In genomic region chr21:35072557-35072956, GRCh38 we compare ENCODE assay signal across 31 cellular contexts. TPM values are rescaled to one million over a fixed set of nuclear protein-coding genes. Genes with fewer than 3 reads are reported as not detected.
A peak's percentile ranks its signal among the peaks of the same experiment; 100 is the strongest.
DNase-seq lines count a peak whose midpoint lies in the region; ATAC-seq and TF ChIP-seq lines count a peak whose summit lies in the region.
"Had no signal": no experiment of that assay in that cellular context is flagged by ENCODE, and none has a peak within 500 bp of the region (broad histone marks: within the 10 kb centered on the region; RNA-seq: fewer than 3 reads in every experiment).

No MANE protein-coding gene starts in this region.

- intact Hi-C loops in colonic mucosa (cut with DNase I): no loop called here
- intact Hi-C loops in thyroid gland (cut with DNase I): no loop called here

- H3K27ac ChIP-seq in GM23248 (peak overlapping the region; percentile 47), colonic mucosa (peak overlapping the region; percentile 16), mesodermal cell (ENCODE audit: low read depth, low read length, severe bottlenecking) (peak overlapping the region; percentile 65), thyroid gland (no peak overlapping the region)
- H3K27ac ChIP-seq: cardiac muscle cell, HL-60, prostate gland, testis had no signal

- H2AFZ ChIP-seq in GM23248: peak overlapping the region; percentile 86

- ATAC-seq in HG02759 (IDR thresholded peaks at IDR 0.05; ENCODE audit: unreplicated experiment): no peak
- ATAC-seq in HG03135 (IDR thresholded peaks at IDR 0.05; ENCODE audit: unreplicated experiment): no peak
- ATAC-seq in HG02642 (IDR thresholded peaks at IDR 0.05; ENCODE audit: poor library complexity, unreplicated experiment): no peak
- ATAC-seq: activated CD4-positive, CD25-positive, alpha-beta regulatory T cell treated with anti-CD3 and anti-CD28 coated beads, Interleukin-2, amount 50 U/mL, for 24 hours; esophagus mucosa; SK-N-SH treated with all-trans-retinoic acid at 6 μM for 48 hours; T-helper 17 cell had no signal

- H3K4me1 ChIP-seq in GM23248 (ENCODE audit: insufficient read depth): peaks cover 32% of the 10 kb centered on the region
- H3K4me1 ChIP-seq in colonic mucosa: no peaks in the 10 kb centered on the region
- H3K4me1 ChIP-seq in mesodermal cell (ENCODE audit: control insufficient read depth, insufficient read depth, low read length, poor library complexity, severe bottlenecking): peaks cover 11% of the 10 kb centered on the region
- peaks cover 22% of the 10 kb centered on the region for H3K4me1 ChIP-seq in skeletal muscle satellite cell (ENCODE audit: control insufficient read depth, insufficient read depth, low read length)
- H3K4me1 ChIP-seq in thyroid gland: peaks cover 0 to 7% of the 10 kb centered on the region in 2 donors
- H3K4me1 ChIP-seq: BE2C, prostate gland had no signal

- H3K27me3 ChIP-seq in GM23248 (replicated peaks; ENCODE audit: insufficient read depth): no peaks in the 10 kb centered on the region
- no peaks in the 10 kb centered on the region for H3K27me3 ChIP-seq in colonic mucosa
- H3K27me3 ChIP-seq in skeletal muscle satellite cell (ENCODE audit: control insufficient read depth, insufficient read depth, low read length): no peaks in the 10 kb centered on the region
- no peaks in the 10 kb centered on the region for H3K27me3 ChIP-seq in thyroid gland
- H3K27me3 ChIP-seq: BE2C, testis had no signal

- no peaks in the 10 kb centered on the region for H3K79me2 ChIP-seq in GM23248 (ENCODE audit: insufficient read depth)

- H3F3A ChIP-seq in GM23248 (ENCODE audit: insufficient read depth): 0 out of 2 replicates have a peak, but pooled peaks cover 25% of the 10 kb centered on the region

- TF ChIP-seq POLR2A in thyroid gland (IDR thresholded peaks at IDR 0.05): no peak

- whole genome bisulfite sequencing in GM23248 (ENCODE audit: low coverage in 1 of 2, low lambda C conversion rate in 2 of 2, missing lambda C conversion rate in 2 of 2), 2 experiments: 11 to 19% methylated on average over 5 of the region's 5 CpGs
- 100% methylated on average over 1 to 4 of the region's 5 CpGs for WGBS in mesodermal cell (ENCODE audit: insufficient coverage in 2 of 2), 2 experiments
- WGBS in thyroid gland, 2 donors: 45 to 52% methylated on average over 5 of the region's 5 CpGs

- H3K9me2 ChIP-seq in GM23248 (ENCODE audit: insufficient read depth): no peaks in the 10 kb centered on the region

- no peaks in the 10 kb centered on the region for H3K36me3 ChIP-seq in GM23248 (ENCODE audit: low read depth)
- H3K36me3 ChIP-seq in colonic mucosa: no peaks in the 10 kb centered on the region
- no peaks in the 10 kb centered on the region for H3K36me3 ChIP-seq in mesodermal cell (ENCODE audit: control insufficient read depth, insufficient read depth, low read length)
- no peaks in the 10 kb centered on the region for H3K36me3 ChIP-seq in skeletal muscle satellite cell (ENCODE audit: insufficient read depth, low read length)
- no peaks in the 10 kb centered on the region for H3K36me3 ChIP-seq in thyroid gland
- H3K36me3 ChIP-seq: BE2C, cardiac muscle cell, heart left ventricle, prostate gland had no signal

- peak overlapping the region; percentile 21; the same call in 1 of the 2 replicates for H3K4me3 ChIP-seq in GM23248
- no peak overlapping the region for H3K4me3 ChIP-seq in colonic mucosa
- H3K4me3 ChIP-seq in mesodermal cell (ENCODE audit: extremely low read depth, insufficient read depth, low read length, poor library complexity, severe bottlenecking): no peak overlapping the region
- no peak overlapping the region for H3K4me3 ChIP-seq in skeletal muscle satellite cell (ENCODE audit: low read length)
- no peak overlapping the region for H3K4me3 ChIP-seq in thyroid gland (replicated peaks in 1 of 3)
- H3K4me3 ChIP-seq: cardiac muscle cell, prostate gland, testis had no signal

- TF ChIP-seq CTCF in colonic mucosa (IDR thresholded peaks at IDR 0.05) (no peak), thyroid gland (IDR thresholded peaks at IDR 0.05) (no peak)

- no peaks in the 10 kb centered on the region for H3K9me3 ChIP-seq in GM23248 (ENCODE audit: low read depth)
- no peaks in the 10 kb centered on the region for H3K9me3 ChIP-seq in colonic mucosa
- peaks cover 8% of the 10 kb centered on the region for H3K9me3 ChIP-seq in mesodermal cell (ENCODE audit: control insufficient read depth, low read length)
- no peaks in the 10 kb centered on the region for H3K9me3 ChIP-seq in skeletal muscle satellite cell (replicated peaks; ENCODE audit: low read length)
- no peaks in the 10 kb centered on the region for H3K9me3 ChIP-seq in thyroid gland
- H3K9me3 ChIP-seq: BE2C, prostate gland, testis had no signal

- in situ Hi-C loops in GM23248 (cut with MboI): loop anchor here (25.0 kb wide), 1 partner anchor 865 kb away; no protein-coding TSS in a partner anchor

- H3K9ac ChIP-seq in GM23248 (peak overlapping the region; percentile 13; the same call in 1 of the 2 replicates), colonic mucosa (ENCODE audit: low read depth in 2 of 2, low read length in 2 of 2) (no peak overlapping the region), skeletal muscle satellite cell (ENCODE audit: low read depth, low read length) (no peak overlapping the region)

- no peaks in the 10 kb centered on the region for H4K20me1 ChIP-seq in GM23248 (ENCODE audit: insufficient read depth)

- no peak for DNase-seq in GM23248
- no peak for DNase-seq in colonic mucosa
- no peak for DNase-seq in thyroid gland
- DNase-seq: activated CD4-positive, alpha-beta T cell treated with anti-CD3 and anti-CD28 coated beads, Interleukin-2, amount 50 U/mL, for 48 hours; activated gamma-delta T cell treated with Interleukin-2 at 50 U/mL for 16 hours; activated naive CD8-positive, alpha-beta T cell treated with anti-CD3 and anti-CD28 coated beads, Interleukin-2, amount 10 ng/mL, durations not matched to agents 7 days and 5 days; activated T-cell treated with anti-CD3 and anti-CD28 coated beads, Interleukin-2, amount 50 U/mL, for 48 hours; BE2C; cortex of kidney; EL; endodermal cell; foreskin melanocyte; NCI-H1417 treated with DMSO at 0.1 percent for 48 hours; NCI-H2081; NCI-H524 treated with DMSO at 0.1 percent for 48 hours; NK-92 treated with Interleukin-12 subunit alpha and Interleukin-12 subunit beta, amount 100 ng/mL, for 24 hours; stimulated activated naive CD4-positive, alpha-beta T cell treated with Interleukin-2 at 50 U/mL for 16 hours; T-helper 17 cell had no signal

- peak overlapping the region; percentile 74 for H3K4me2 ChIP-seq in GM23248 (ENCODE audit: unreplicated experiment)
- peak overlapping the region; percentile 31 for H3K4me2 ChIP-seq in skeletal muscle satellite cell (ENCODE audit: low read length)

RNA-seq across cellular contexts. Expression of gene RUNX1, which starts 23.5 kb away (rescaled TPM):
- 32.6 and 35.3 TPM in 2 replicates for total RNA-seq in GM23248 (2014; rRNA removed; shearing (Covaris generic))
- polyA plus RNA-seq in GM23248 (2016; fragmentation: Nextera tagmentation; extraction: Ambion mirVana): 21.3 and 23.1 TPM in 2 replicates
- total RNA-seq in colonic mucosa (10 to 100 TPM; 21.3 to 23.0 TPM), thyroid gland (10 to 100 TPM in 1 of 4 donors, 1 to 10 TPM in 3; 2.9 to 18.7 (median 7.7) TPM)
- 7.3 TPM for polyA plus RNA-seq in mesodermal cell (2013, experiment 1 of 2)
- 5.3 TPM for polyA plus RNA-seq in mesodermal cell (2013, experiment 2 of 2)
- total RNA-seq in skeletal muscle satellite cell (2012; rRNA removed): 17.5 and 23.2 TPM in 2 replicates
- polyA plus RNA-seq: cardiac muscle cell had no signal

Comparison
In these comparisons a context has a peak if more than half of its experiments do, and no peak if none do; other contexts are left out.
1. H3K27ac ChIP-seq: peak in GM23248 (single experiment), colonic mucosa (single experiment) and mesodermal cell (single experiment); none in thyroid gland (0 of 3).